ENCODE assay signal across 21 cellular contexts in the genomic region with DNA sequence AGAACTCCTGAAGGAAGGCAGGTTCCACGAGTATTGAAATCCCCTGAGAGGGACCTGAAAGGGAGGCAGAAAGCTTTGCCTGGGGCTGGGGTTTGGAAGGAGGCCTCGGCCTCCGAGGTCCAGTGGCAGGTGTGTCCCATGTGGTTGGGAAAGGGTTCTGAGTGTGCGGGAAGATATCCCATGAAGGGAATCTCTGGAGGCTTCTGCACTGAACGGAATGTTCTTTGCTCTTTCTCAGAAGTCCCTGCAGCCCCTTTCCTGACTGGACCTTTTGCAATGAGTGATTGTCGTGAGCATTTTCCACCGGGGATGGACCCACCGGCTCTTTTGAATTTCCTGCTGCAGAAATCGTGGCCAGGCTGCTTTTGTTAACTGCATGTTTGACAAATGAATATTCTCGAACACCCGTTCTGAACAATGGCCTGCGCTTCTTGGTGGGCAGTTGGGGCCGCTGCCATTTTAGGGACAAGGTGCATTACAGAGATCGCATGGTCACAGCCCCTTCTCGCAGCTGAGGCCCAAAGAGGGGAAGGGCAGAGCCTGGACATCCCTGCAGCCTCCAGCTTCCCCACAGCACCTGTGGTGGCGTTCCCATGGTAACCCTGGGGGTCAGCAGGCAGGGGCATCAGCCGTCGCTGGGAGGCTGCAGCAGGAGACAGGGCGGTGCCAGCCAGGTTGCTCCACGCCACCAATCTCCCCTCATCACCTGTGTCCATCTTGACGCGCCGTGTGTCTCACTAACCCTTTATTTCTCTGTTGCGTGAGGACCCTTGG. TPM values are rescaled to one million over a fixed set of nuclear protein-coding genes. Genes with fewer than 3 reads are reported as not detected.
"Had no signal": no experiment of that assay in that cellular context is flagged by ENCODE, and none has a peak within 500 bp of the region (broad histone marks: within the 10 kb centered on the region; RNA-seq: fewer than 3 reads in every experiment).

No MANE protein-coding gene starts in this region.

- H3K27me3 ChIP-seq: right lobe of liver, testis, tibial nerve had no signal

- H3K4me1 ChIP-seq: foreskin keratinocyte, parathyroid adenoma, prostate gland, testis had no signal

- H3K36me3 ChIP-seq: prostate gland, right lobe of liver, spleen, tibial nerve had no signal

- ATAC-seq: foreskin keratinocyte; left colon; natural killer cell; right lobe of liver; stimulated activated naive B cell treated with anti-CD40 and anti-IgM and Interleukin-4, amounts not matched to agents 10 μg/mL and 1 μg/mL and 100 μg/mL, for 72 hours had no signal

- DNase-seq: effector CD4-positive, alpha-beta T cell; endodermal cell; erythroblast; foreskin keratinocyte; immature natural killer cell; left colon; natural killer cell; occipital lobe; right lobe of liver; spleen; stimulated activated CD4-positive, alpha-beta T cell treated with anti-CD3 and anti-CD28 coated beads, Interleukin-15, amount 100 ng/mL, for 24 hours; stimulated activated CD4-positive, alpha-beta T cell treated with anti-CD3 and anti-CD28 coated beads, Interleukin-1b, Interleukin-23, amount 100 ng/mL, for 48 hours; stimulated activated CD4-positive, alpha-beta T cell treated with anti-CD3 and anti-CD28 coated beads, Interleukin-4, amount 100 ng/mL, for 4 hours; stimulated activated naive B cell treated with anti-CD40 and anti-IgM and Interleukin-4, amounts not matched to agents 10 μg/mL and 1 μg/mL and 100 μg/mL, for 72 hours; stimulated activated naive CD8-positive, alpha-beta T cell treated with anti-CD3 and anti-CD28 coated beads, Interleukin-15, amount 100 ng/mL, for 72 hours; testis had no signal

- H3K79me2 ChIP-seq: parathyroid adenoma had no signal

- H3K4me3 ChIP-seq: coronary artery, prostate gland, right lobe of liver, spleen, testis, tibial nerve had no signal

- H2AFZ ChIP-seq: parathyroid adenoma had no signal

- H3K27ac ChIP-seq: coronary artery, foreskin keratinocyte, parathyroid adenoma, prostate gland, right lobe of liver, spleen, testis, tibial nerve had no signal

- H3K9me3 ChIP-seq: prostate gland, right lobe of liver, spleen, testis, tibial nerve had no signal

RNA-seq across cellular contexts. Expression of a gene that starts 18.3 kb away (rescaled TPM):
- total RNA-seq: foreskin keratinocyte, natural killer cell had no signal
- polyA plus RNA-seq: foreskin keratinocyte, immature natural killer cell, keratinocyte had no signal
